Comparison of ENCODE assay signal across 10 cellular contexts in genomic region chr17:42347198-42347597, GRCh38. TPM values are rescaled to one million over a fixed set of nuclear protein-coding genes. Genes with fewer than 3 reads are reported as not detected.
DNase-seq lines count a peak whose midpoint lies in the region; ATAC-seq, FAIRE-seq and TF ChIP-seq lines count a peak whose summit lies in the region.
"Had no signal": no experiment of that assay in that cellular context is flagged by ENCODE, and none has a peak within 500 bp of the region (broad histone marks: within the 10 kb centered on the region; RNA-seq: fewer than 3 reads in every experiment).

No MANE protein-coding gene starts in this region.

- H3K4me2 ChIP-seq in K562 (ENCODE audit: insufficient read depth, low read length): no peak overlapping the region

- H3K4me3 ChIP-seq in K562: no peak overlapping the region
- no peak overlapping the region for H3K4me3 ChIP-seq in transverse colon

- H3K27me3 Mint-ChIP-seq in activated CD8-positive, alpha-beta T cell treated with anti-CD3 and anti-CD28 coated beads for 36 hours: no peaks in the 10 kb centered on the region
- no peaks in the 10 kb centered on the region for H3K27me3 Mint-ChIP-seq in activated CD8-positive, alpha-beta T cell treated with anti-CD3 and anti-CD28 coated beads, Interleukin-2, amount 10 ng/mL, durations not matched to agents 7 days and 5 days (ENCODE audit: low read depth)
- H3K27me3 Mint-ChIP-seq: B cell had no signal

- TF ChIP-seq CTCF in activated CD8-positive, alpha-beta T cell treated with anti-CD3 and anti-CD28 coated beads for 36 hours (IDR thresholded peaks at IDR 0.05): no peak
- TF ChIP-seq CTCF in K562 (IDR thresholded peaks at IDR 0.05 in 2 of 3, conservative IDR thresholded peaks at IDR 0.05 in 1 of 3; ENCODE audit: insufficient read depth in 2 of 3, low read depth in 1 of 3, low read length in 3 of 3): no peak
- no peak for TF ChIP-seq CTCF in transverse colon (IDR thresholded peaks at IDR 0.05)

- no TSS peak for BruUV-seq in K562 (replicated peaks; lab: Mats Ljungman, UMichigan)

- in situ Hi-C loops in K562 (cut with MboI): no loop called here
- in situ Hi-C loops in transverse colon (cut with MboI; ENCODE audit: low pct_ligation_motif_present in 1 of 4, low pct_unique_long_range_greater_than_20kb in 1 of 4, low sequenced_read_pairs in 3 of 4): loop anchor here in 1 of 4 donors (25.0 kb wide), 1 partner anchor 165 kb away; no protein-coding TSS in a partner anchor

- no peaks in the 10 kb centered on the region for H3K4me1 ChIP-seq in K562 (replicated peaks in 1 of 2; ENCODE audit: control insufficient read depth in 2 of 2, insufficient read depth in 2 of 2, low read length in 2 of 2)
- peaks cover 0 to 29% (median 16%) of the 10 kb centered on the region in 4 donors for H3K4me1 ChIP-seq in transverse colon

- ATAC-seq in activated CD8-positive, alpha-beta T cell treated with anti-CD3 and anti-CD28 coated beads for 36 hours: no peak
- no peak for ATAC-seq in activated CD8-positive, alpha-beta T cell treated with anti-CD3 and anti-CD28 coated beads, Interleukin-2, amount 10 ng/mL, durations not matched to agents 7 days and 5 days
- ATAC-seq in K562 (no peak), HG02938 (IDR thresholded peaks at IDR 0.05; ENCODE audit: unreplicated experiment) (no peak), HG02642 (IDR thresholded peaks at IDR 0.05; ENCODE audit: poor library complexity, unreplicated experiment) (no peak)

- H3K79me2 ChIP-seq in K562 (ENCODE audit: control insufficient read depth, insufficient read depth, low read length): peaks cover 15% of the 10 kb centered on the region

- H3K9me3 ChIP-seq in K562 (replicated peaks; ENCODE audit: control insufficient read depth, insufficient read depth, low read depth, low read length) (no peaks in the 10 kb centered on the region), transverse colon (no peaks in the 10 kb centered on the region)

- no peak overlapping the region for H3K9ac ChIP-seq in K562 (ENCODE audit: insufficient read depth in 1 of 2, low read depth in 2 of 2, low read length in 2 of 2)

- CTCF ChIA-PET in activated CD8-positive, alpha-beta T cell treated with anti-CD3 and anti-CD28 coated beads for 36 hours (lab: Charles Lee): no interaction called here
- CTCF ChIA-PET in activated CD8-positive, alpha-beta T cell treated with anti-CD3 and anti-CD28 coated beads, Interleukin-2, amount 10 ng/mL, durations not matched to agents 7 days and 5 days (lab: Charles Lee): no interaction called here
- CTCF ChIA-PET in K562 (lab: Yijun Ruan, JAX; ENCODE audit: low intra/inter-chr PET ratio): no interaction called here

- peak overlapping the region; percentile 53 for H3K27ac Mint-ChIP-seq in activated CD8-positive, alpha-beta T cell treated with anti-CD3 and anti-CD28 coated beads for 36 hours
- H3K27ac Mint-ChIP-seq in activated CD8-positive, alpha-beta T cell treated with anti-CD3 and anti-CD28 coated beads, Interleukin-2, amount 10 ng/mL, durations not matched to agents 7 days and 5 days: no peak overlapping the region
- H3K27ac Mint-ChIP-seq: B cell had no signal

- TF ChIP-seq POLR2A in K562 (conservative IDR thresholded peaks at IDR 0.05): no peak
- no peak for TF ChIP-seq POLR2A in transverse colon (IDR thresholded peaks at IDR 0.05)

- intact Hi-C loops in activated CD8-positive, alpha-beta T cell treated with anti-CD3 and anti-CD28 coated beads for 36 hours (cut with micrococcal nuclease): no loop called here
- intact Hi-C loops in K562 (cut with micrococcal nuclease): no loop called here
- intact Hi-C loops in transverse colon (cut with DNase I; ENCODE audit: low total_unique reads): no loop called here

- DNase-seq in activated CD8-positive, alpha-beta T cell treated with anti-CD3 and anti-CD28 coated beads for 36 hours: no peak
- DNase-seq in activated CD8-positive, alpha-beta T cell treated with anti-CD3 and anti-CD28 coated beads, Interleukin-2, amount 10 ng/mL, durations not matched to agents 7 days and 5 days: no peak
- DNase-seq in K562 (ENCODE audit: extremely low read depth in 1 of 4, low spot score in 3 of 4) (no peak), iris pigment epithelial cell (ENCODE audit: low read depth) (peak; percentile 88), transverse colon (peak; percentile 44), germinal center (ENCODE audit: low spot score) (no peak)

- H3K9me3 Mint-ChIP-seq in activated CD8-positive, alpha-beta T cell treated with anti-CD3 and anti-CD28 coated beads for 36 hours: no peaks in the 10 kb centered on the region
- no peaks in the 10 kb centered on the region for H3K9me3 Mint-ChIP-seq in activated CD8-positive, alpha-beta T cell treated with anti-CD3 and anti-CD28 coated beads, Interleukin-2, amount 10 ng/mL, durations not matched to agents 7 days and 5 days (ENCODE audit: insufficient read depth)

- TF ChIP-seq EP300 in K562 (IDR thresholded peaks at IDR 0.05; ENCODE audit: low read length) (no peak), transverse colon (IDR thresholded peaks at IDR 0.05; ENCODE audit: low read depth) (no peak)

- no peak overlapping the region for H3K27ac ChIP-seq in K562 (ENCODE audit: extremely low read depth, low read depth, low read length)
- H3K27ac ChIP-seq in transverse colon: peak overlapping the region; percentile 54 to 73 (median 62)
- H3K27ac ChIP-seq: epithelial cell of prostate had no signal

- H3K27me3 ChIP-seq in K562 (ENCODE audit: control insufficient read depth in 2 of 2, insufficient read depth in 2 of 2, low read length in 2 of 2) (no peaks in the 10 kb centered on the region), transverse colon (no peaks in the 10 kb centered on the region)

- H3K36me3 Mint-ChIP-seq in activated CD8-positive, alpha-beta T cell treated with anti-CD3 and anti-CD28 coated beads for 36 hours (ENCODE audit: low read depth): peaks cover 64% of the 10 kb centered on the region
- peaks cover 47% of the 10 kb centered on the region for H3K36me3 Mint-ChIP-seq in activated CD8-positive, alpha-beta T cell treated with anti-CD3 and anti-CD28 coated beads, Interleukin-2, amount 10 ng/mL, durations not matched to agents 7 days and 5 days (ENCODE audit: low read depth)

- TF ChIP-seq RAD21 in K562 (CRISPR knock-in tag; conservative IDR thresholded peaks at IDR 0.05 in 1 of 2, IDR thresholded peaks at IDR 0.05 in 1 of 2): no peak

- peaks cover 50% of the 10 kb centered on the region for H3K4me1 Mint-ChIP-seq in activated CD8-positive, alpha-beta T cell treated with anti-CD3 and anti-CD28 coated beads for 36 hours (ENCODE audit: low read depth)
- peaks cover 41% of the 10 kb centered on the region for H3K4me1 Mint-ChIP-seq in activated CD8-positive, alpha-beta T cell treated with anti-CD3 and anti-CD28 coated beads, Interleukin-2, amount 10 ng/mL, durations not matched to agents 7 days and 5 days (ENCODE audit: low read depth)

- H4K20me1 ChIP-seq in K562 (replicated peaks; ENCODE audit: control insufficient read depth, insufficient read depth, low read length): no peaks in the 10 kb centered on the region

- peaks cover 3% of the 10 kb centered on the region for H3K9me1 ChIP-seq in K562 (ENCODE audit: control insufficient read depth, insufficient read depth, low read length)

- H3K4me3 Mint-ChIP-seq in activated CD8-positive, alpha-beta T cell treated with anti-CD3 and anti-CD28 coated beads for 36 hours: no peak overlapping the region
- H3K4me3 Mint-ChIP-seq in activated CD8-positive, alpha-beta T cell treated with anti-CD3 and anti-CD28 coated beads, Interleukin-2, amount 10 ng/mL, durations not matched to agents 7 days and 5 days: no peak overlapping the region
- H3K4me3 Mint-ChIP-seq: B cell had no signal

- POLR2A ChIA-PET in activated CD8-positive, alpha-beta T cell treated with anti-CD3 and anti-CD28 coated beads for 36 hours (lab: Charles Lee): interaction anchor here (1.0 kb wide), 1 partner anchor 60 kb away, joined by 3 read pairs; no protein-coding TSS in a partner anchor
- POLR2A ChIA-PET in activated CD8-positive, alpha-beta T cell treated with anti-CD3 and anti-CD28 coated beads, Interleukin-2, amount 10 ng/mL, durations not matched to agents 7 days and 5 days (lab: Charles Lee): interaction anchor here (2.3 kb wide), 1 partner anchor 41 kb away, joined by 6 read pairs; the partner anchor contains the start of gene STAT3
- POLR2A ChIA-PET in K562 (lab: Yijun Ruan, JAX): interaction anchor here (0.6 to 1.0 kb wide), 2 partner anchors 11 to 179 kb away, joined by 3 to 4 read pairs; no protein-coding TSS in a partner anchor

- H3K36me3 ChIP-seq in K562 (ENCODE audit: control insufficient read depth, insufficient read depth, low read length): peaks cover 50% of the 10 kb centered on the region
- H3K36me3 ChIP-seq in transverse colon: peaks cover 0 to 29% (median 13%) of the 10 kb centered on the region in 4 donors

- FAIRE-seq in K562 (lab: Jason Lieb, UNC): no peak

- H2AFZ ChIP-seq in K562 (ENCODE audit: low read depth, low read length): no peak overlapping the region

RNA-seq across cellular contexts. Expression of gene STAT3, which starts 41.0 kb away (rescaled TPM):
- total RNA-seq in activated CD8-positive, alpha-beta T cell treated with anti-CD3 and anti-CD28 coated beads for 36 hours: 100 to 1,000 TPM; 276 to 286 TPM
- 100 to 1,000 TPM in 1 of 2 experiments, 10 to 100 TPM in 1; 94.7 to 101 TPM for total RNA-seq in activated CD8-positive, alpha-beta T cell treated with anti-CD3 and anti-CD28 coated beads, Interleukin-2, amount 10 ng/mL, durations not matched to agents 7 days and 5 days
- 176 and 210 TPM in 2 replicates for total RNA-seq in K562 (2011; cell fraction: chromatin; rRNA removed; ENCODE audit: low replicate concordance)
- total RNA-seq in K562 (2011; cell fraction: nucleolus; rRNA removed): 110 and 117 TPM in 2 replicates
- 145 and 167 TPM in 2 replicates for total RNA-seq in K562 (2011; cell fraction: nucleoplasm; rRNA removed)
- total RNA-seq in K562 (2014; rRNA removed) (90.4 and 99.6 TPM in 2 replicates), K562 (2014; rRNA removed; fragmentation: Illumina TruSeq; extraction: Trizol) (108 and 115 TPM in 2 replicates), K562 (2015; rRNA removed; fragmentation: Illumina TruSeq; extraction: Trizol) (105 and 113 TPM in 2 replicates), K562 (2021) (120 and 133 TPM in 2 replicates), transverse colon (100 to 1,000 TPM; 110 to 156 (median 130) TPM)
- polyA plus RNA-seq in K562 (2011; rRNA removed) (90.0 and 120 TPM in 2 replicates), K562 (2014; fragmentation: Illumina TruSeq; extraction: Trizol) (179 and 180 TPM in 2 replicates), K562 (2014; fragmentation: Nextera tagmentation; extraction: Ambion mirVana) (100 to 1,000 TPM; 114 to 160 TPM), K562 (2014; rRNA removed) (120 and 134 TPM in 2 replicates)
- polyA plus RNA-seq in K562 (2011; cell fraction: cytosol; rRNA removed): 83.3 and 125 TPM in 2 replicates
- 58.4 and 72.2 TPM in 2 replicates for polyA plus RNA-seq in K562 (2011; cell fraction: nucleus; rRNA removed)
- 160 and 179 TPM in 2 replicates for polyA plus RNA-seq in K562 (2012)
- polyA minus RNA-seq in K562 (2011; rRNA and poly(A)+ RNA removed): 111 and 124 TPM in 2 replicates
- 68.3 and 70.2 TPM in 2 replicates for polyA minus RNA-seq in K562 (2011; cell fraction: cytosol; rRNA and poly(A)+ RNA removed)
- 35.3 and 48.0 TPM in 2 replicates for polyA minus RNA-seq in K562 (2011; cell fraction: nucleus; rRNA and poly(A)+ RNA removed)

RNA-seq across cellular contexts. Expression of gene STAT5A, which starts 58.9 kb away (rescaled TPM):
- 100 to 1,000 TPM; 163 to 190 TPM for total RNA-seq in activated CD8-positive, alpha-beta T cell treated with anti-CD3 and anti-CD28 coated beads for 36 hours
- total RNA-seq in activated CD8-positive, alpha-beta T cell treated with anti-CD3 and anti-CD28 coated beads, Interleukin-2, amount 10 ng/mL, durations not matched to agents 7 days and 5 days: 100 to 1,000 TPM; 117 to 119 TPM
- 251 and 757 TPM in 2 replicates for total RNA-seq in K562 (2011; cell fraction: chromatin; rRNA removed; ENCODE audit: low replicate concordance)
- 428 and 505 TPM in 2 replicates for total RNA-seq in K562 (2011; cell fraction: nucleolus; rRNA removed)
- total RNA-seq in K562 (2011; cell fraction: nucleoplasm; rRNA removed): 262 and 311 TPM in 2 replicates
- 391 and 467 TPM in 2 replicates for total RNA-seq in K562 (2014; rRNA removed)
- total RNA-seq in K562 (2014; rRNA removed; fragmentation: Illumina TruSeq; extraction: Trizol): 156 and 174 TPM in 2 replicates
- 177 and 195 TPM in 2 replicates for total RNA-seq in K562 (2015; rRNA removed; fragmentation: Illumina TruSeq; extraction: Trizol)
- 377 and 414 TPM in 2 replicates for total RNA-seq in K562 (2021)
- polyA plus RNA-seq in K562 (2011; rRNA removed): 131 and 196 TPM in 2 replicates
- 76.7 and 247 TPM in 2 replicates for polyA plus RNA-seq in K562 (2011; cell fraction: cytosol; rRNA removed)
- 268 and 853 TPM in 2 replicates for polyA plus RNA-seq in K562 (2011; cell fraction: nucleus; rRNA removed)
- 303 and 408 TPM in 2 replicates for polyA plus RNA-seq in K562 (2012)
- 379 and 415 TPM in 2 replicates for polyA plus RNA-seq in K562 (2014; fragmentation: Illumina TruSeq; extraction: Trizol)
- polyA plus RNA-seq in K562 (2014; fragmentation: Nextera tagmentation; extraction: Ambion mirVana): 10 to 100 TPM; 79.9 to 81.8 TPM
- polyA plus RNA-seq in K562 (2014; rRNA removed): 239 and 248 TPM in 2 replicates
- polyA minus RNA-seq in K562 (2011; rRNA and poly(A)+ RNA removed): 114 and 250 TPM in 2 replicates
- polyA minus RNA-seq in K562 (2011; cell fraction: cytosol; rRNA and poly(A)+ RNA removed): 124 and 299 TPM in 2 replicates
- polyA minus RNA-seq in K562 (2011; cell fraction: nucleus; rRNA and poly(A)+ RNA removed): 105 and 217 TPM in 2 replicates
- total RNA-seq in transverse colon: 10 to 100 TPM; 36.2 to 93.7 (median 50.3) TPM

Comparison
In these comparisons a context has a peak if more than half of its experiments do, and no peak if none do; other contexts are left out.
1. DNase-seq: peak in iris pigment epithelial cell (single experiment) and transverse colon (single experiment); none in activated CD8-positive, alpha-beta T cell treated with anti-CD3 and anti-CD28 coated beads for 36 hours (single experiment), activated CD8-positive, alpha-beta T cell treated with anti-CD3 and anti-CD28 coated beads, Interleukin-2, amount 10 ng/mL, durations not matched to agents 7 days and 5 days (single experiment), K562 (0 of 4) and germinal center (single experiment).